7 cellular contexts compared by ENCODE assay signal in genomic region chr21:43410456-43411068, GRCh38. TPM values are rescaled to one million over a fixed set of nuclear protein-coding genes. Genes with fewer than 3 reads are reported as not detected.
A peak's percentile ranks its signal among the peaks of the same experiment; 100 is the strongest.
DNase-seq lines count a peak whose midpoint lies in the region; ATAC-seq, FAIRE-seq and TF ChIP-seq lines count a peak whose summit lies in the region.
"Not testable (repeated sequence)": the region's sequence is repeated elsewhere in the genome, so short reads cannot be mapped to it uniquely, and the experiment has no call there.

No MANE protein-coding gene starts in this region.

- not testable (repeated sequence) for DNase-seq in activated CD4-positive, alpha-beta T cell treated with anti-CD3 and anti-CD28 coated beads for 36 hours; GM12878 (ENCODE audit: low read depth, low spot score); natural killer cell treated with Interleukin-12 subunit alpha and Interleukin-12 subunit beta and Interleukin-15 and Interleukin-18, amount 100 ng/mL, for 72 hours (ENCODE audit: low spot score)
- DNase-seq in left colon = peak in 1 of 2 donors; percentile 6

- not testable (repeated sequence) for H3K9me3 Mint-ChIP-seq in activated CD4-positive, alpha-beta T cell treated with anti-CD3 and anti-CD28 coated beads for 36 hours (ENCODE audit: low read depth); natural killer cell treated with Interleukin-12 subunit alpha and Interleukin-12 subunit beta and Interleukin-15 and Interleukin-18, amount 100 ng/mL, for 72 hours

- RAD21 ChIA-PET in GM12878 (lab: Charles Lee; ENCODE audit: unreplicated experiment) = not testable (repeated sequence)

- no CpG with 5 or more reads among the region's 27 CpGs for WGBS in GM12878 (ENCODE audit: insufficient coverage, insufficient replicate concordance, low lambda C conversion rate, missing lambda C conversion rate)

- not testable (repeated sequence) for H3K36me3 Mint-ChIP-seq in activated CD4-positive, alpha-beta T cell treated with anti-CD3 and anti-CD28 coated beads for 36 hours (ENCODE audit: low read depth); natural killer cell treated with Interleukin-12 subunit alpha and Interleukin-12 subunit beta and Interleukin-15 and Interleukin-18, amount 100 ng/mL, for 72 hours

- TF ChIP-seq POLR2A in GM12878 (IDR thresholded peaks at IDR 0.05; ENCODE audit: low read depth, low read length) = not testable (repeated sequence)

- H3K4me2 ChIP-seq in GM12878 (ENCODE audit: control insufficient read depth, insufficient read depth) = not testable (repeated sequence)

- H3K27ac ChIP-seq in GM12878 (ENCODE audit: control insufficient read depth, insufficient read depth) = not testable (repeated sequence)

- H3K36me3 ChIP-seq in GM12878 (ENCODE audit: control insufficient read depth in 2 of 2, insufficient read depth in 2 of 2, low read length in 1 of 2) = not testable (repeated sequence)

- CTCF ChIA-PET in activated CD4-positive, alpha-beta T cell treated with anti-CD3 and anti-CD28 coated beads for 36 hours (lab: Charles Lee); GM12878 (lab: Yijun Ruan, JAX): not testable (repeated sequence)

- not testable (repeated sequence) for H3K27me3 ChIP-seq in GM12878 (replicated peaks in 1 of 2; ENCODE audit: control insufficient read depth in 2 of 2, insufficient read depth in 2 of 2, low read length in 1 of 2)

- not testable (repeated sequence) for H3K4me1 ChIP-seq in GM12878 (ENCODE audit: control insufficient read depth, insufficient read depth, low read length)

- not testable (repeated sequence) for H3K9ac ChIP-seq in GM12878 (ENCODE audit: control insufficient read depth, insufficient read depth, low read length)

- not testable (repeated sequence) for H4K20me1 ChIP-seq in GM12878 (ENCODE audit: control insufficient read depth, insufficient read depth)

- BruUV-seq in GM12878 (replicated peaks; lab: Mats Ljungman, UMichigan) = not testable (repeated sequence)

- not testable (repeated sequence) for H2AFZ ChIP-seq in GM12878 (ENCODE audit: control insufficient read depth, low read depth, low read length)

- peak; percentile 58 for ATAC-seq in GM18511 (IDR thresholded peaks at IDR 0.05; ENCODE audit: unreplicated experiment)
- ATAC-seq in GM21529 (IDR thresholded peaks at IDR 0.05; ENCODE audit: unreplicated experiment) = peak; percentile 78
- ATAC-seq in HG02885 (IDR thresholded peaks at IDR 0.05; ENCODE audit: poor library complexity, unreplicated experiment) = peak; percentile 49
- peak; percentile 77 for ATAC-seq in activated CD4-positive, alpha-beta T cell treated with anti-CD3 and anti-CD28 coated beads for 36 hours
- peak; percentile 94 for ATAC-seq in GM12878
- peak; percentile 93 for ATAC-seq in left colon
- ATAC-seq in natural killer cell treated with Interleukin-12 subunit alpha and Interleukin-12 subunit beta and Interleukin-15 and Interleukin-18, amount 100 ng/mL, for 72 hours = peak; percentile 64 to 66

- not testable (repeated sequence) for TF ChIP-seq EP300 in GM12878 (IDR thresholded peaks at IDR 0.05; ENCODE audit: borderline replicate concordance in 1 of 2, control insufficient read depth in 1 of 2, low read depth in 2 of 2, low read length in 2 of 2)

- in situ Hi-C loops in GM12878 (cut with MboI) = not testable (repeated sequence)

- H3K27ac Mint-ChIP-seq in activated CD4-positive, alpha-beta T cell treated with anti-CD3 and anti-CD28 coated beads for 36 hours; natural killer cell treated with Interleukin-12 subunit alpha and Interleukin-12 subunit beta and Interleukin-15 and Interleukin-18, amount 100 ng/mL, for 72 hours: not testable (repeated sequence)

- not testable (repeated sequence) for H3K79me2 ChIP-seq in GM12878 (ENCODE audit: control insufficient read depth, insufficient read depth, low read length)

- intact Hi-C loops in activated CD4-positive, alpha-beta T cell treated with anti-CD3 and anti-CD28 coated beads for 36 hours (cut with DNase I, micrococcal nuclease); GM12878 (cut with micrococcal nuclease; ENCODE audit: unreplicated experiment); left colon (cut with DNase I, micrococcal nuclease): not testable (repeated sequence)

- H3K27me3 Mint-ChIP-seq in activated CD4-positive, alpha-beta T cell treated with anti-CD3 and anti-CD28 coated beads for 36 hours; natural killer cell treated with Interleukin-12 subunit alpha and Interleukin-12 subunit beta and Interleukin-15 and Interleukin-18, amount 100 ng/mL, for 72 hours: not testable (repeated sequence)

- not testable (repeated sequence) for TF ChIP-seq RAD21 in GM12878 (IDR thresholded peaks at IDR 0.05; ENCODE audit: insufficient read depth, low read depth, low read length)

- SMC1A ChIA-PET in GM12878 (lab: Charles Lee; ENCODE audit: uncharacterized antibody, unreplicated experiment) = not testable (repeated sequence)

- H3K9me3 ChIP-seq in GM12878 (replicated peaks; ENCODE audit: control insufficient read depth, insufficient read depth, low read length) = not testable (repeated sequence)

- not testable (repeated sequence) for H3K4me1 Mint-ChIP-seq in activated CD4-positive, alpha-beta T cell treated with anti-CD3 and anti-CD28 coated beads for 36 hours; natural killer cell treated with Interleukin-12 subunit alpha and Interleukin-12 subunit beta and Interleukin-15 and Interleukin-18, amount 100 ng/mL, for 72 hours (ENCODE audit: low read depth in 2 of 2)

- POLR2A ChIA-PET in activated CD4-positive, alpha-beta T cell treated with anti-CD3 and anti-CD28 coated beads for 36 hours (lab: Charles Lee); GM12878 (lab: Charles Lee): not testable (repeated sequence)

- not testable (repeated sequence) for TF ChIP-seq CTCF in GM12878 (IDR thresholded peaks at IDR 0.05 in 2 of 3, conservative IDR thresholded peaks at IDR 0.05 in 1 of 3; ENCODE audit: control insufficient read depth in 2 of 3, extremely low read depth in 1 of 3, insufficient read depth in 1 of 3, low read depth in 3 of 3, low read length in 3 of 3)

- not testable (repeated sequence) for H3K4me3 ChIP-seq in GM12878

- not testable (repeated sequence) for H3K4me3 Mint-ChIP-seq in activated CD4-positive, alpha-beta T cell treated with anti-CD3 and anti-CD28 coated beads for 36 hours; natural killer cell treated with Interleukin-12 subunit alpha and Interleukin-12 subunit beta and Interleukin-15 and Interleukin-18, amount 100 ng/mL, for 72 hours

- FAIRE-seq in GM12878 (lab: Jason Lieb, UNC) = peak; percentile 96

RNA-seq across cellular contexts. Expression of gene SIK1, which starts 16.4 kb away (rescaled TPM):
- 1 to 10 TPM; 6.4 to 9.6 TPM for total RNA-seq in activated CD4-positive, alpha-beta T cell treated with anti-CD3 and anti-CD28 coated beads for 36 hours
- total RNA-seq in GM12878 (2013; cell fraction: nucleolus; rRNA removed) = 10.5 and 12.9 TPM in 2 replicates
- total RNA-seq in GM12878 (2014; rRNA removed) = 0.16 and 0.40 TPM in 2 replicates
- 0.83 and 1.5 TPM in 2 replicates for total RNA-seq in GM12878 (2014; rRNA removed; fragmentation: Illumina TruSeq; extraction: Trizol)
- 7.0 and 7.3 TPM in 2 replicates for total RNA-seq in GM12878 (2021)
- polyA plus RNA-seq in GM12878 (2011; ENCODE audit: low read depth) = 0.75 TPM
- polyA plus RNA-seq in GM12878 (2011; rRNA removed) = 3.1 and 3.6 TPM in 2 replicates
- 0.33 and 1.8 TPM in 2 replicates for polyA plus RNA-seq in GM12878 (2011; cell fraction: cytosol; rRNA removed)
- 1.8 and 2.6 TPM in 2 replicates for polyA plus RNA-seq in GM12878 (2011; cell fraction: nucleus; rRNA removed)
- polyA plus RNA-seq in GM12878 (2012) = 0.56 and 1.9 TPM in 2 replicates
- 5.5 and 8.3 TPM in 2 replicates for polyA plus RNA-seq in GM12878 (2014; fragmentation: Illumina TruSeq; extraction: Trizol)
- under 1 TPM; 0.03 to 0.05 TPM for polyA plus RNA-seq in GM12878 (2014; fragmentation: Nextera tagmentation; extraction: Ambion mirVana)
- polyA plus RNA-seq in GM12878 (2014; rRNA removed) = 0.96 and 2.8 TPM in 2 replicates
- not detected for polyA plus RNA-seq in GM12878 (2016; fragmentation: Nextera tagmentation; extraction: Ambion mirVana)
- polyA minus RNA-seq in GM12878 (2011; rRNA and poly(A)+ RNA removed) = 1.5 and 2.9 TPM in 2 replicates
- 5.5 and 7.7 TPM in 2 replicates for polyA minus RNA-seq in GM12878 (2011; cell fraction: cytosol; rRNA and poly(A)+ RNA removed)
- 1.8 and 6.9 TPM in 2 replicates for polyA minus RNA-seq in GM12878 (2011; cell fraction: nucleus; rRNA and poly(A)+ RNA removed)
- 10 to 100 TPM in 1 of 2 donors, 1 to 10 TPM in 1; 8.0 to 30.0 TPM for total RNA-seq in left colon
- 10 to 100 TPM in 1 of 2 donors, 1 to 10 TPM in 1; 2.6 to 16.0 TPM for total RNA-seq in natural killer cell treated with Interleukin-12 subunit alpha and Interleukin-12 subunit beta and Interleukin-15 and Interleukin-18, amount 100 ng/mL, for 72 hours
